In the genomic region with DNA sequence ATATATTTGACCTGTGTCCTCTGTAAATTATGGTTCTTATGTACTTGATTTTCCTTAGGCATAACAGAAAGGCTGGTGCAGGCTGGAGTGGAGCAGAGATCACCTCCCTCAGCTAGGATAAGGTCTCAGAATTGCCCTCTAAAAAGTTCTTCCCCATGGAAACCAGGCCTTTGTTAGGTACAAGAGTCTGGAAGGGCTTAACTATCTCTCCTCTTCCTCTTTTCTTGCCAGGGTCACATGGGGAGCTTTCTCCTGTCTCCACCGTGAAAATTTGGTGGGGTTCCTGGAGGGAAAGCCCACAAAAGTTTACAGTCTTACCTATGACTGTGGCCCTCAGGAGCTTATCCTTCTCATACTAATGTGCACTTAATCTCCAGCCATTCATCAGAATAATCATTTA, we compare ENCODE assay signal across 11 cellular contexts.
"Had no signal": no experiment of that assay in that cellular context is flagged by ENCODE, and none has a peak within 500 bp of the region (broad histone marks: within the 10 kb centered on the region; RNA-seq: fewer than 3 reads in every experiment).

No MANE protein-coding gene starts in this region.

- H3K4me2 ChIP-seq: GM23338 had no signal

- H3K9me3 ChIP-seq: HAP-1 had no signal

- H3K36me3 ChIP-seq: HAP-1 had no signal

- H3K4me3 ChIP-seq: GM23248, GM23338, HAP-1 had no signal

- H3K9ac ChIP-seq: GM23248 had no signal

- ATAC-seq: GM23338, HCT116 had no signal

- H3K4me1 ChIP-seq: HAP-1 had no signal

- FAIRE-seq: H1, H54 had no signal

- H3K27ac ChIP-seq: GM23248 had no signal

- H2AFZ ChIP-seq: GM23248, GM23338 had no signal

- DNase-seq: GM23248, GOT3, H7, H9, HCEC 1CT, HFFc6 had no signal
